1 cellular context compared by ENCODE assay signal in the genomic region with DNA sequence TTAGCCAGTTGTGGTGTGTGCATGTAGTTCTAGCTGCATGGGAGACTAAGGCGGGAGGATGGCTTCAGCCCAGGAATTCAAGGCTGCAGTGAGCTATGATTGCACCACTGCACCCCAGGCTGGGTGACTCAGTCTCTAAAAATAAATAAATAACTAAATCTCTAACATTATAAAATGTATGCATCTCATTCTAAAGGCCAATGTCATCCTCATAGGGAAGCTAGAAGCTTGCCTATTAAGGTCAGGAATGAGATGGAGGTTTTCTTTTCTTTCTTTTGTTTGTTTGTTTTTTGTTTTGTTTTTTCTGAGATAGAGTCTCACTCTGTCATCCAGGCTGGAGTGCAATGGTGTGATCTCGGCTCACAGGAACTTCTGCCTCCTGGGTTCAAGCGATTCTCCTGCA.
TF ChIP-seq lines count a peak whose summit lies in the region.

No MANE protein-coding gene starts in this region.

TF ChIP-seq in A549, 52 proteins besides CTCF, POLR2A, EP300 and RAD21 (continued from another document):
- TF ChIP-seq HES2 (IDR thresholded peaks at IDR 0.05) (no peak), CHD4 (IDR thresholded peaks at IDR 0.05; ENCODE audit: borderline replicate concordance) (no peak), RCOR1 (IDR thresholded peaks at IDR 0.05; ENCODE audit: low read depth, low read length) (no peak), USF2 (IDR thresholded peaks at IDR 0.05) (no peak), JUNB (IDR thresholded peaks at IDR 0.05) (peak; percentile 30; the same call in 1 of the 2 replicates), MAZ (IDR thresholded peaks at IDR 0.05; ENCODE audit: borderline replicate concordance, low read depth, low read length) (no peak), MYC (IDR thresholded peaks at IDR 0.05; ENCODE audit: borderline replicate concordance, low read length) (no peak)
- TF ChIP-seq, protein P1, sequence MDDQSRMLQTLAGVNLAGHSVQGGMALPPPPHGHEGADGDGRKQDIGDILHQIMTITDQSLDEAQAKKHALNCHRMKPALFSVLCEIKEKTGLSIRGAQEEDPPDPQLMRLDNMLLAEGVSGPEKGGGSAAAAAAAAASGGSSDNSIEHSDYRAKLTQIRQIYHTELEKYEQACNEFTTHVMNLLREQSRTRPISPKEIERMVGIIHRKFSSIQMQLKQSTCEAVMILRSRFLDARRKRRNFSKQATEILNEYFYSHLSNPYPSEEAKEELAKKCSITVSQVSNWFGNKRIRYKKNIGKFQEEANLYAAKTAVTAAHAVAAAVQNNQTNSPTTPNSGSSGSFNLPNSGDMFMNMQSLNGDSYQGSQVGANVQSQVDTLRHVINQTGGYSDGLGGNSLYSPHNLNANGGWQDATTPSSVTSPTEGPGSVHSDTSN (IDR thresholded peaks at IDR 0.05): no peak
